Comparison of ENCODE assay signal across 25 cellular contexts in genomic region chr10:43502931-43503330, GRCh38.
"Had no signal": no experiment of that assay in that cellular context is flagged by ENCODE, and none has a peak within 500 bp of the region (broad histone marks: within the 10 kb centered on the region; RNA-seq: fewer than 3 reads in every experiment).

No MANE protein-coding gene starts in this region.

- DNase-seq: colonic mucosa; cortex of kidney; dermis blood vessel endothelial cell; dorsolateral prefrontal cortex; effector CD4-positive, alpha-beta T cell; effector CD8-positive, alpha-beta T cell; effector memory CD4-positive, alpha-beta T cell; effector memory CD8-positive, alpha-beta T cell; endodermal cell; erythroblast; esophagus squamous epithelium; foreskin fibroblast; foreskin keratinocyte; foreskin melanocyte; gastrocnemius medialis; glutamatergic neuron; head of caudate nucleus; heart left ventricle; heart right ventricle had no signal

- ATAC-seq: effector memory CD8-positive, alpha-beta T cell; esophagus mucosa; foreskin keratinocyte; gastrocnemius medialis; gastroesophageal sphincter; heart left ventricle; heart right ventricle had no signal

- FAIRE-seq: colon, endometrium, endothelial cell of umbilical vein, frontal cortex had no signal
